ENCODE assay signal across 8 cellular contexts in the genomic region with DNA sequence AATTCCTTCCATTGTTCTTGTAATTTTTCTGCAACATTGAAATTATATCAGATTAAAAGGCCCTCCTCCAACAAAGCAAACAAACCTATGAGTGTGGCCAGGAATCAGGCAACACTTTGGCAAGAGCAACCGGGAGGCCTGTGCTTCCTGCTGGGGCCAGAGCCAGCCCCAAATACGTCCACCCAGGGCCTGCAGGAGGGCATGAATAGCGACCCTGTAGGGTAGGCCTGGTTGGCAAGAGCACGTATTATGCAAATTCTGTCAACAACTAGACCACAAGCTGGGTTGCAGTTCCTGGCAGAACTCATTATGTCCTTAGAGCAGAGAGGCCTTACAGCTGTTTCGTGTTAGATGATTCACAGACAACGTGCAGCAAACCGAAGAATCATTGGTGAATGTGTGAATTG. TPM values are rescaled to one million over a fixed set of nuclear protein-coding genes. Genes with fewer than 3 reads are reported as not detected.
DNase-seq lines count a peak whose midpoint lies in the region; ATAC-seq and TF ChIP-seq lines count a peak whose summit lies in the region.

No MANE protein-coding gene starts in this region.

- H3K4me3 ChIP-seq in mucosa of stomach (ENCODE audit: low read length), result no peak overlapping the region
- peak overlapping the region in 1 of 4 donors; percentile 5 for H3K4me3 ChIP-seq in transverse colon

- CTCF ChIA-PET in activated CD4-positive, alpha-beta memory T cell treated with anti-CD3 and anti-CD28 coated beads, Interleukin-2, amount 10 ng/mL, durations not matched to agents 7 days and 5 days (lab: Charles Lee), result interaction anchor here (0.9 to 2.4 kb wide), 14 partner anchors 9 to 89 kb away, joined by 3 to 17 read pairs (median 4); a partner anchor contains a TSS

- intact Hi-C loops in transverse colon (cut with DNase I; ENCODE audit: low total_unique reads), result no loop called here

- H3K27me3 ChIP-seq in mucosa of stomach (ENCODE audit: control insufficient read depth, insufficient read depth, low read length) (no peaks in the 10 kb centered on the region), transverse colon (no peaks in the 10 kb centered on the region)

- in situ Hi-C loops in transverse colon (cut with MboI; ENCODE audit: low pct_ligation_motif_present in 1 of 4, low pct_unique_long_range_greater_than_20kb in 1 of 4, low sequenced_read_pairs in 3 of 4), result no loop called here

- no peaks in the 10 kb centered on the region for H3K9me3 ChIP-seq in mucosa of stomach (ENCODE audit: control insufficient read depth, low read length)
- H3K9me3 ChIP-seq in transverse colon, result no peaks in the 10 kb centered on the region

- peak overlapping the region; percentile 91 to 94 (median 93) for H3K27ac ChIP-seq in transverse colon

- peaks cover 53% of the 10 kb centered on the region for H3K4me1 ChIP-seq in mucosa of stomach (ENCODE audit: control insufficient read depth, insufficient read depth, low read length)
- peaks cover 40 to 95% (median 50%) of the 10 kb centered on the region in 4 donors for H3K4me1 ChIP-seq in transverse colon

- 3 to 10% methylated on average over 3 to 7 of the region's 7 CpGs for WGBS in transverse colon (ENCODE audit: low coverage in 1 of 2), 2 donors

- peak overlapping the region; percentile 61 for H3K4me3 Mint-ChIP-seq in activated CD4-positive, alpha-beta memory T cell treated with anti-CD3 and anti-CD28 coated beads, Interleukin-2, amount 10 ng/mL, durations not matched to agents 7 days and 5 days

- POLR2A ChIA-PET in activated CD4-positive, alpha-beta memory T cell treated with anti-CD3 and anti-CD28 coated beads, Interleukin-2, amount 10 ng/mL, durations not matched to agents 7 days and 5 days (lab: Charles Lee), result interaction anchor here (1.1 to 9.5 kb wide), 18 partner anchors 8 to 89 kb away, joined by 3 to 177 read pairs (median 7); a partner anchor contains a TSS

- peak in 1 of 5 experiments; percentile 6 for TF ChIP-seq CTCF in transverse colon (IDR thresholded peaks at IDR 0.05)

- H3K36me3 Mint-ChIP-seq in activated CD4-positive, alpha-beta memory T cell treated with anti-CD3 and anti-CD28 coated beads, Interleukin-2, amount 10 ng/mL, durations not matched to agents 7 days and 5 days (ENCODE audit: low read depth), result peaks cover 15% of the 10 kb centered on the region

- peak; percentile 49 for TF ChIP-seq POLR2A in transverse colon (IDR thresholded peaks at IDR 0.05)

- H3K36me3 ChIP-seq in mucosa of stomach (ENCODE audit: control insufficient read depth, insufficient read depth, low read length), result no peaks in the 10 kb centered on the region
- H3K36me3 ChIP-seq in transverse colon, result no peaks in the 10 kb centered on the region

- peaks cover 13% of the 10 kb centered on the region for H3K9me3 Mint-ChIP-seq in activated CD4-positive, alpha-beta memory T cell treated with anti-CD3 and anti-CD28 coated beads, Interleukin-2, amount 10 ng/mL, durations not matched to agents 7 days and 5 days

- DNase-seq in C1 segment of cervical spinal cord (lab: John Stamatoyannopoulos, UW) (peak in 10 of 14 donors; percentile 23 to 87 (median 49)), NCI-H2227 (lab: John Stamatoyannopoulos, UW; ENCODE audit: unreplicated experiment) (peak; percentile 61), epidermal melanocyte (ENCODE audit: insufficient read length, low spot score) (peak; percentile 80), transverse colon (peak; percentile 77)
- DNase-seq in activated CD4-positive, alpha-beta memory T cell treated with anti-CD3 and anti-CD28 coated beads, Interleukin-2, amount 10 ng/mL, durations not matched to agents 7 days and 5 days, result peak; percentile 72

- H3K9ac ChIP-seq in mucosa of stomach (ENCODE audit: low read length), result peak overlapping the region; percentile 69

- peaks cover 71% of the 10 kb centered on the region for H3K4me1 Mint-ChIP-seq in activated CD4-positive, alpha-beta memory T cell treated with anti-CD3 and anti-CD28 coated beads, Interleukin-2, amount 10 ng/mL, durations not matched to agents 7 days and 5 days

- TF ChIP-seq EP300 in transverse colon (IDR thresholded peaks at IDR 0.05; ENCODE audit: low read depth), result no peak

- H3K27me3 Mint-ChIP-seq in activated CD4-positive, alpha-beta memory T cell treated with anti-CD3 and anti-CD28 coated beads, Interleukin-2, amount 10 ng/mL, durations not matched to agents 7 days and 5 days, result no peaks in the 10 kb centered on the region

- ATAC-seq in GM19023 (IDR thresholded peaks at IDR 0.05; ENCODE audit: unreplicated experiment), result peak; percentile 58
- ATAC-seq in HG03103 (IDR thresholded peaks at IDR 0.05; ENCODE audit: low read depth, unreplicated experiment), result peak; percentile 66

- H3K27ac Mint-ChIP-seq in activated CD4-positive, alpha-beta memory T cell treated with anti-CD3 and anti-CD28 coated beads, Interleukin-2, amount 10 ng/mL, durations not matched to agents 7 days and 5 days, result peak overlapping the region; percentile 99

RNA-seq across cellular contexts. Expression of a gene that starts 26.9 kb away (rescaled TPM):
- 10 to 100 TPM; 70.5 to 71.3 TPM for total RNA-seq in activated CD4-positive, alpha-beta memory T cell treated with anti-CD3 and anti-CD28 coated beads, Interleukin-2, amount 10 ng/mL, durations not matched to agents 7 days and 5 days
- 1,000 to 10,000 TPM in 3 of 4 donors, 100 to 1,000 TPM in 1; 388 to 2,805 (median 1,702) TPM for total RNA-seq in transverse colon

RNA-seq across cellular contexts. Expression of a gene that starts 50.7 kb away (rescaled TPM):
- 100 to 1,000 TPM; 100 to 104 TPM for total RNA-seq in activated CD4-positive, alpha-beta memory T cell treated with anti-CD3 and anti-CD28 coated beads, Interleukin-2, amount 10 ng/mL, durations not matched to agents 7 days and 5 days
- total RNA-seq in transverse colon, result 10 to 100 TPM; 50.2 to 96.9 (median 57.6) TPM

Comparison
In these comparisons a context has a peak if more than half of its experiments do, and no peak if none do; other contexts are left out.
1. RNA of a gene that starts 26.9 kb away (total RNA-seq): 388 to 2,805 TPM in transverse colon; 70.5 to 71.3 TPM in activated CD4-positive, alpha-beta memory T cell treated with anti-CD3 and anti-CD28 coated beads, Interleukin-2, amount 10 ng/mL, durations not matched to agents 7 days and 5 days; every median in the first group is over 4 times any median in the second.
2. Peak in every context shown above with its lines, with median percentiles within 50 percentile points of each other: DNase-seq.